ENCODE assay signal across 23 cellular contexts in genomic region chr2:2868065-2868464, GRCh38.
"Had no signal": no experiment of that assay in that cellular context is flagged by ENCODE, and none has a peak within 500 bp of the region (broad histone marks: within the 10 kb centered on the region; RNA-seq: fewer than 3 reads in every experiment).

No MANE protein-coding gene starts in this region.

- H3K9me3 ChIP-seq: adrenal gland, esophagus squamous epithelium, lower lobe of right lung, right atrium auricular region, stomach, vagina had no signal

- H3K4me3 Mint-ChIP-seq: activated B cell treated with CpG ODN at 0.5 μM for 24 hours; activated CD4-positive, alpha-beta memory T cell treated with anti-CD3 and anti-CD28 coated beads for 36 hours; activated T-helper 1 cell treated with anti-CD3 and anti-CD28 coated beads, Interleukin-12 subunit alpha, Interleukin-12 subunit beta, Interleukin-2, Interleukin-4 antibody, amounts not matched to agents 30 ng/mL and 10 ng/mL and 1 ng/mL, durations not matched to agents 14 hours and 24 hours and 36 hours; mesothelial cell of epicardium; natural killer cell treated with Interleukin-12 subunit alpha and Interleukin-12 subunit beta and Interleukin-15 and Interleukin-18, amount 100 ng/mL, for 72 hours; T-helper 2 cell treated with Interferon-gamma antibody and Interleukin-4, amounts not matched to agents 5 μg/mL and 100 μg/mL, for 36 hours had no signal

- H3K27ac Mint-ChIP-seq: activated B cell treated with CpG ODN at 0.5 μM for 24 hours; activated CD4-positive, alpha-beta memory T cell treated with anti-CD3 and anti-CD28 coated beads for 36 hours; activated naive CD4-positive, alpha-beta T cell treated with anti-CD3 and anti-CD28 coated beads, Interleukin-2, amount 50 U/mL, for 72 hours; activated T-helper 1 cell treated with anti-CD3 and anti-CD28 coated beads, Interleukin-12 subunit alpha, Interleukin-12 subunit beta, Interleukin-2, Interleukin-4 antibody, amounts not matched to agents 30 ng/mL and 10 ng/mL and 1 ng/mL, durations not matched to agents 14 hours and 24 hours and 36 hours; mesothelial cell of epicardium; natural killer cell treated with Interleukin-12 subunit alpha and Interleukin-12 subunit beta and Interleukin-15 and Interleukin-18, amount 100 ng/mL, for 72 hours; progenitor cell of endocrine pancreas; T-helper 2 cell treated with Interferon-gamma antibody and Interleukin-4, amounts not matched to agents 5 μg/mL and 100 μg/mL, for 36 hours had no signal

- H3K4me3 ChIP-seq: adrenal gland, esophagus squamous epithelium, lower lobe of right lung, right atrium auricular region, skin epidermis, stomach, vagina had no signal

- H3K9me3 Mint-ChIP-seq: activated B cell treated with CpG ODN at 0.5 μM for 24 hours; activated CD4-positive, alpha-beta memory T cell treated with anti-CD3 and anti-CD28 coated beads for 36 hours; activated naive CD4-positive, alpha-beta T cell treated with anti-CD3 and anti-CD28 coated beads, Interleukin-2, amount 50 U/mL, for 72 hours; activated T-helper 1 cell treated with anti-CD3 and anti-CD28 coated beads, Interleukin-12 subunit alpha, Interleukin-12 subunit beta, Interleukin-2, Interleukin-4 antibody, amounts not matched to agents 30 ng/mL and 10 ng/mL and 1 ng/mL, durations not matched to agents 14 hours and 24 hours and 36 hours; mesothelial cell of epicardium; natural killer cell treated with Interleukin-12 subunit alpha and Interleukin-12 subunit beta and Interleukin-15 and Interleukin-18, amount 100 ng/mL, for 72 hours; T-helper 2 cell treated with Interferon-gamma antibody and Interleukin-4, amounts not matched to agents 5 μg/mL and 100 μg/mL, for 36 hours had no signal

- H3K27ac ChIP-seq: adrenal gland, esophagus squamous epithelium, lower lobe of right lung, right atrium auricular region, skin epidermis, stomach, vagina had no signal

- H3K27me3 ChIP-seq: adrenal gland, right atrium auricular region, vagina had no signal

- H3K36me3 Mint-ChIP-seq: activated CD4-positive, alpha-beta memory T cell treated with anti-CD3 and anti-CD28 coated beads for 36 hours; activated naive CD4-positive, alpha-beta T cell treated with anti-CD3 and anti-CD28 coated beads, Interleukin-2, amount 50 U/mL, for 72 hours; mesothelial cell of epicardium; natural killer cell treated with Interleukin-12 subunit alpha and Interleukin-12 subunit beta and Interleukin-15 and Interleukin-18, amount 100 ng/mL, for 72 hours had no signal

- ATAC-seq: activated naive CD4-positive, alpha-beta T cell treated with anti-CD3 and anti-CD28 coated beads, Interleukin-2, amount 50 U/mL, for 72 hours; lower lobe of right lung had no signal

- H3K27me3 Mint-ChIP-seq: activated B cell treated with CpG ODN at 0.5 μM for 24 hours; activated CD4-positive, alpha-beta memory T cell treated with anti-CD3 and anti-CD28 coated beads for 36 hours; natural killer cell treated with Interleukin-12 subunit alpha and Interleukin-12 subunit beta and Interleukin-15 and Interleukin-18, amount 100 ng/mL, for 72 hours had no signal

- H3K4me1 ChIP-seq: adrenal gland, esophagus squamous epithelium, lower lobe of right lung, right atrium auricular region, stomach, vagina had no signal

- H3K4me1 Mint-ChIP-seq: activated B cell treated with CpG ODN at 0.5 μM for 24 hours had no signal

- H3K36me3 ChIP-seq: adrenal gland, esophagus squamous epithelium, lower lobe of right lung, right atrium auricular region, stomach, vagina had no signal

- DNase-seq: activated B cell treated with CpG ODN at 0.5 μM for 24 hours; activated CD4-positive, alpha-beta memory T cell treated with anti-CD3 and anti-CD28 coated beads for 36 hours; activated CD4-positive, alpha-beta T cell treated with anti-CD3 and anti-CD28 coated beads for 4 hours; activated gamma-delta T cell treated with Interleukin-2 at 50 U/mL for 16 hours; activated T-cell treated with anti-CD3 and anti-CD28 coated beads for 4 hours; adrenal gland; dermis blood vessel endothelial cell; effector memory CD4-positive, alpha-beta T cell; esophagus squamous epithelium; lower lobe of right lung; stimulated activated CD4-positive, alpha-beta T cell treated with anti-CD3 and anti-CD28 coated beads, Interleukin-15, amount 100 ng/mL, for 24 hours; stimulated activated CD4-positive, alpha-beta T cell treated with anti-CD3 and anti-CD28 coated beads, Interleukin-2, amount 100 ng/mL, for 48 hours; stomach; trophoblast cell had no signal
